Comparison of ENCODE assay signal across 8 cellular contexts in the genomic region with DNA sequence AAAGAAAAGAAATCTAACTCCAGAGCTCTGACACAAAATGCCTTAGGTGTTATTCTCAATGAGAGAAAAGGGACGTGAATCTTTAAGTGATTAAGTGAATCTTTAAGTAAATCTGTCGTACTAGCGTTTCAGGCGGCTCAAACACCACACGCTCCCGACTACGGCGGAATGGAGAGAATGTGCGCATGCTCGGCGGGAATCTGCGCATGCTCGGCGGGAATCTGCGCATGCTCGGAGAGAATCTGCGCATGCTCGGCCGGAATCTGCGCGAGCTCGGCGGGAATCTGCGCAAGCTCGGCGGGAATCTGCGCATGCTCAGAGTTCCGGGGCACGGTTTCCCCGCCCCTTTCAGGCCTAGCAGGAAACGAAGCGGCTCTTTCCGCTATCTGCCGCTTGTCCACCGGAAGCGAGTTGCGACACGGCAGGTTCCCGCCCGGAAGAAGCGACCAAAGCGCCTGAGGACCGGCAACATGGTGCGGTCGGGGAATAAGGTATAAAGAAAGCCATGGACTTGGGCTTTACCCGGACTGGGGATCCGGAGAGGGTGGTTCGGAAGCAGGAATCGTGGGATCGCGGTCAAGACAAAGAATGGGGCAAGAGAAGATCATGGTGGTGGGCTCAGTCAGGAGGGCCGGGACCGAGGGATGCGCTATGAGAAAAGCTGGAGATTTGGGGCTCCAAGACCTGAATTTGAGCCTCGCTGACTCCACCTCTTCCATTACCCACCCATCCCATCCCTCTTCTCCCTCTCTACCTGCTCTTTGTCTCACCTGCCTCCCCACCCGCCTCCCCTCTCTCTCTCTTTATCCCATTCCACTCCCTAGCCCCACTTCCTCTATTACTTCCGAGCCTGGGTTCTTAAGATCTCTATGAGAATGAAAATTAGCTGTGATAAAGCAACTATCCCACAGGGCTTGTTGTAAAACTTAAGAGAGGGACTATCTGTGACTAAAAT. TPM values are rescaled to one million over a fixed set of nuclear protein-coding genes. Genes with fewer than 3 reads are reported as not detected.
DNase-seq lines count a peak whose midpoint lies in the region; ATAC-seq and TF ChIP-seq lines count a peak whose summit lies in the region.

A gene (plus strand): TSS at position 382 of the 955 bp plus-strand sequence. CDS start 89 bp downstream, at position 471.

- DNase-seq in AG09319 (ENCODE audit: extremely low read depth, low read depth) (peak; percentile 94), NCI-H460 (ENCODE audit: extremely low read depth, low read depth) (peak; percentile 97), inferior parietal cortex (ENCODE audit: extremely low spot score) (peak; percentile 95), spleen (peak; percentile 98)
- peak; percentile 95 to 98 for DNase-seq in central memory CD8-positive, alpha-beta T cell (ENCODE audit: low spot score in 2 of 2)

- ATAC-seq in HG03378 (IDR thresholded peaks at IDR 0.05; ENCODE audit: unreplicated experiment): peak; percentile 32
- peak; percentile 69 to 70 for ATAC-seq in activated CD4-positive, CD25-positive, alpha-beta regulatory T cell treated with anti-CD3 and anti-CD28 coated beads, Interleukin-2, amount 50 U/mL, for 24 hours
- ATAC-seq in central memory CD8-positive, alpha-beta T cell (replicated peaks; ENCODE audit: extremely low read depth, poor library complexity, severe bottlenecking): peak; percentile 73

- H3K9me3 ChIP-seq in spleen: no peaks in the 10 kb centered on the region

- TF ChIP-seq POLR2A in GM19099 (IDR thresholded peaks at IDR 0.05; ENCODE audit: extremely low read depth, insufficient read length, low read depth): peak; percentile 89
- peak; percentile 36 to 66 (median 38) for TF ChIP-seq POLR2A in spleen (IDR thresholded peaks at IDR 0.05)

- no peaks in the 10 kb centered on the region for H3K27me3 Mint-ChIP-seq in central memory CD8-positive, alpha-beta T cell

- TF ChIP-seq CTCF in AG09319 (IDR thresholded peaks at IDR 0.05; ENCODE audit: low read depth, low read length): no peak
- peak in 3 of 11 experiments; percentile 8 to 40 (median 17) for TF ChIP-seq CTCF in spleen (IDR thresholded peaks at IDR 0.05 in 8 of 11, conservative IDR thresholded peaks at IDR 0.05 in 3 of 11)

- H3K27me3 ChIP-seq in spleen (replicated peaks in 1 of 7): no peaks in the 10 kb centered on the region

- 0 to 1% (median 0%) methylated on average over 46 to 57 of the region's 57 CpGs for WGBS in spleen, 5 donors

- H3K9me3 Mint-ChIP-seq in central memory CD8-positive, alpha-beta T cell: no peaks in the 10 kb centered on the region

- peak within 1 kb of the TSS; percentile 100 for H3K4me3 Mint-ChIP-seq in central memory CD8-positive, alpha-beta T cell

- H3K4me1 Mint-ChIP-seq in central memory CD8-positive, alpha-beta T cell: peaks cover 57% of the 10 kb centered on the region

- H3K36me3 Mint-ChIP-seq in central memory CD8-positive, alpha-beta T cell (ENCODE audit: insufficient read depth): peaks cover 44% of the 10 kb centered on the region

- H3K4me3 ChIP-seq in spleen: peak within 1 kb of the TSS; percentile 69 to 93 (median 82)

- H3K27ac Mint-ChIP-seq in central memory CD8-positive, alpha-beta T cell (ENCODE audit: low read depth): peak within 1 kb of the TSS; percentile 100

- H3K36me3 ChIP-seq in spleen: peaks cover 0 to 39% (median 35%) of the 10 kb centered on the region in 6 donors

- peaks cover 15 to 54% (median 47%) of the 10 kb centered on the region in 6 donors for H3K4me1 ChIP-seq in spleen

- H3K27ac ChIP-seq in spleen: peak within 1 kb of the TSS; percentile 88 to 97 (median 96)

- intact Hi-C loops in spleen (cut with DNase I; ENCODE audit: low total_unique reads): no loop called here

RNA-seq across cellular contexts. Expression of the gene that starts here (rescaled TPM):
- 284 and 301 TPM in 2 replicates for total RNA-seq in NCI-H460 (2014; rRNA removed; shearing (Covaris generic))
- 196 and 240 TPM in 2 replicates for polyA plus RNA-seq in NCI-H460 (2014; cell fraction: nucleus; rRNA removed)
- 100 to 1,000 TPM; 146 to 252 (median 211) TPM for total RNA-seq in spleen
- polyA plus RNA-seq in spleen: 10 to 100 TPM; 63.5 to 81.8 (median 77.4) TPM

Comparison
In these comparisons a context has a peak if more than half of its experiments do, and no peak if none do; other contexts are left out.
1. Peak in every context shown above with its lines: DNase-seq, ATAC-seq, H3K4me3 ChIP-seq and H3K27ac ChIP-seq.